Comparison of ENCODE assay signal across 8 cellular contexts in the genomic region with DNA sequence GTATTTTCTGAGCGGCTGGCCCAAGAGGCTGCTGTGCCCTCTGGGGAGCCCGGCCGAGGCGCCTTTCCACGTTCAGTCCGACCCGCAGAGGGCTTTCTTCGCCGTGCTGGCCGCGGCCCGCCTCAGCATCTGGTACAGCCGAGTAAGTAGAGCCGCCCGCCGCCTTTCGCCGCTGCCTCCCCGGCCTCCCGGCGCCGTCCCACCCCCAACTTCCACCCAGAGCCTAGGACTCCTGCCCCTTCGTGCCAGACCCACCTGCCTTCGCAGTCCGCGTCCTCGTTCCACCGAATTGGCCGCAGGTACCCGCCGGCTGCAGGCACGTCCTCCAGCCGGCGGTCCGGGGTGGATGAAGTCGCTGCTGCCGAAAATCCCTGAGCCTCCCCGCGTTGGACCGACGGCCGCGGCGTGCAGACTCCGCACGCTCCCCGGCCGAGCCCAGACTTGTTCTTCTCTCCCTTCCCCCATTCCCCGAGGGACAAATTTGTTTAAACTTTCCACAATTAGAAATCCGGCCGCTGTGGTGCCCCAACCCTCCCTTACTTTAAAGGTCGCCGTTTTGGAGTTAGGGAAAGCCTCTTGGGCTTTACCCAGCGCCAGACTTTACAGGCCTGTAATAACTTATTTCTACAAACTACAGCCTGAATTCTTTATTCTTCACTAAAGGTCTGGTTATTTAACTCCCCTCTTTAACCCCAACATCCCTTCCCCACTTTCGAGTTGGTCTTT. TPM values are rescaled to one million over a fixed set of nuclear protein-coding genes. Genes with fewer than 3 reads are reported as not detected.
DNase-seq lines count a peak whose midpoint lies in the region; ATAC-seq lines count a peak whose summit lies in the region.

No MANE protein-coding gene starts in this region.

- H3K27ac ChIP-seq in GM23248 = peak overlapping the region; percentile 81
- H3K27ac ChIP-seq in ectodermal cell (ENCODE audit: insufficient read depth, low read depth, low read length, poor library complexity, severe bottlenecking) = peak overlapping the region; percentile 90

- peaks cover 5 to 28% of the 10 kb centered on the region in 2 donors for H3K36me3 Mint-ChIP-seq in stimulated activated naive B cell treated with anti-CD40 and anti-IgM and Interleukin-4, amounts not matched to agents 10 μg/mL and 1 μg/mL and 100 μg/mL, for 72 hours

- H3K4me3 Mint-ChIP-seq in stimulated activated naive B cell treated with anti-CD40 and anti-IgM and Interleukin-4, amounts not matched to agents 10 μg/mL and 1 μg/mL and 100 μg/mL, for 72 hours = peak overlapping the region; percentile 93 to 95

- peak; percentile 48 for DNase-seq in G401 (ENCODE audit: low spot score)
- DNase-seq in GM23248 = peak; percentile 73
- DNase-seq in MV-4-11 (lab: John Stamatoyannopoulos, UW) = peak; percentile 32
- DNase-seq in activated CD4-positive, alpha-beta T cell treated with anti-CD3 and anti-CD28 coated beads for 48 hours = peak; percentile 59
- peak; percentile 56 for DNase-seq in medulla oblongata (ENCODE audit: extremely low spot score)
- no peak for DNase-seq in stimulated activated naive B cell treated with anti-CD40 and anti-IgM and Interleukin-4, amounts not matched to agents 10 μg/mL and 1 μg/mL and 100 μg/mL, for 72 hours

- no peaks in the 10 kb centered on the region for H3K9me3 Mint-ChIP-seq in stimulated activated naive B cell treated with anti-CD40 and anti-IgM and Interleukin-4, amounts not matched to agents 10 μg/mL and 1 μg/mL and 100 μg/mL, for 72 hours

- H2AFZ ChIP-seq in GM23248 = peak overlapping the region; percentile 70

- peaks cover 4% of the 10 kb centered on the region for H4K20me1 ChIP-seq in GM23248 (ENCODE audit: insufficient read depth)

- H3K4me3 ChIP-seq in GM23248 (peak overlapping the region; percentile 92), ectodermal cell (ENCODE audit: insufficient read depth, low read depth, low read length) (peak overlapping the region; percentile 95)

- ATAC-seq in stimulated activated naive B cell treated with anti-CD40 and anti-IgM and Interleukin-4, amounts not matched to agents 10 μg/mL and 1 μg/mL and 100 μg/mL, for 72 hours (replicated peaks) = peak; percentile 32 to 33
- ATAC-seq in GM18519 (IDR thresholded peaks at IDR 0.05; ENCODE audit: low FRiP score, unreplicated experiment) = no peak

- no peaks in the 10 kb centered on the region for H3K9me2 ChIP-seq in GM23248 (ENCODE audit: insufficient read depth)

- peak overlapping the region; percentile 98 for H3K27ac Mint-ChIP-seq in stimulated activated naive B cell treated with anti-CD40 and anti-IgM and Interleukin-4, amounts not matched to agents 10 μg/mL and 1 μg/mL and 100 μg/mL, for 72 hours

- H3K27me3 Mint-ChIP-seq in stimulated activated naive B cell treated with anti-CD40 and anti-IgM and Interleukin-4, amounts not matched to agents 10 μg/mL and 1 μg/mL and 100 μg/mL, for 72 hours = no peaks in the 10 kb centered on the region

- H3K9ac ChIP-seq in GM23248 = peak overlapping the region; percentile 87

- H3K4me2 ChIP-seq in GM23248 (ENCODE audit: unreplicated experiment) = peak overlapping the region; percentile 91

- peaks cover 84% of the 10 kb centered on the region for H3K79me2 ChIP-seq in GM23248 (ENCODE audit: insufficient read depth)

- peaks cover 43% of the 10 kb centered on the region for H3K4me1 ChIP-seq in GM23248 (ENCODE audit: insufficient read depth)
- peaks cover 10% of the 10 kb centered on the region for H3K4me1 ChIP-seq in ectodermal cell (ENCODE audit: control insufficient read depth, insufficient read depth, low read length)

- 1 to 2% methylated on average over 43 to 53 of the region's 55 CpGs for WGBS in GM23248 (ENCODE audit: low coverage in 1 of 2, low lambda C conversion rate in 2 of 2, missing lambda C conversion rate in 2 of 2), 2 experiments
- 0% methylated on average over 55 of the region's 55 CpGs for whole genome bisulfite sequencing in ectodermal cell, 2 experiments

- H3K36me3 ChIP-seq in GM23248 (ENCODE audit: low read depth) (no peaks in the 10 kb centered on the region), ectodermal cell (ENCODE audit: control insufficient read depth, insufficient read depth, low read length) (no peaks in the 10 kb centered on the region)

- H3K4me1 Mint-ChIP-seq in stimulated activated naive B cell treated with anti-CD40 and anti-IgM and Interleukin-4, amounts not matched to agents 10 μg/mL and 1 μg/mL and 100 μg/mL, for 72 hours = peaks cover 31 to 69% of the 10 kb centered on the region in 2 donors

- H3K27me3 ChIP-seq in GM23248 (replicated peaks; ENCODE audit: insufficient read depth) (no peaks in the 10 kb centered on the region), ectodermal cell (ENCODE audit: control insufficient read depth, insufficient read depth, low read length, poor library complexity, severe bottlenecking) (no peaks in the 10 kb centered on the region)

- no peaks in the 10 kb centered on the region for H3K9me3 ChIP-seq in GM23248 (ENCODE audit: low read depth)
- H3K9me3 ChIP-seq in ectodermal cell (ENCODE audit: control insufficient read depth, low read length) = no peaks in the 10 kb centered on the region

- in situ Hi-C loops in G401 (cut with HindIII; ENCODE audit: low sequenced_read_pairs) = loop anchor here (10.0 kb wide), 1 partner anchor 155 kb away; no protein-coding TSS in a partner anchor
- in situ Hi-C loops in GM23248 (cut with MboI) = no loop called here

- H3F3A ChIP-seq in GM23248 (ENCODE audit: insufficient read depth) = peaks cover 39% of the 10 kb centered on the region

RNA-seq across cellular contexts. Expression of a gene that starts 0.6 kb away (rescaled TPM):
- 13.5 and 17.1 TPM in 2 replicates for total RNA-seq in G401 (2014; rRNA removed; shearing (Covaris generic))
- total RNA-seq in GM23248 (2014; rRNA removed; shearing (Covaris generic)) = 39.6 and 48.7 TPM in 2 replicates
- 13.0 and 13.7 TPM in 2 replicates for polyA plus RNA-seq in GM23248 (2016; fragmentation: Nextera tagmentation; extraction: Ambion mirVana)
- 18.6 TPM for polyA plus RNA-seq in ectodermal cell (2013, experiment 1 of 4)
- polyA plus RNA-seq in ectodermal cell (2013, experiment 2 of 4) = 18.7 TPM
- 13.2 TPM for polyA plus RNA-seq in ectodermal cell (2013, experiment 3 of 4)
- polyA plus RNA-seq in ectodermal cell (2013, experiment 4 of 4) = 15.6 TPM
